Comparison of ENCODE assay signal across 1 cellular context in genomic region chr17:7314719-7315569, GRCh38.
TF ChIP-seq lines count a peak whose summit lies in the region.

A gene with protein sequence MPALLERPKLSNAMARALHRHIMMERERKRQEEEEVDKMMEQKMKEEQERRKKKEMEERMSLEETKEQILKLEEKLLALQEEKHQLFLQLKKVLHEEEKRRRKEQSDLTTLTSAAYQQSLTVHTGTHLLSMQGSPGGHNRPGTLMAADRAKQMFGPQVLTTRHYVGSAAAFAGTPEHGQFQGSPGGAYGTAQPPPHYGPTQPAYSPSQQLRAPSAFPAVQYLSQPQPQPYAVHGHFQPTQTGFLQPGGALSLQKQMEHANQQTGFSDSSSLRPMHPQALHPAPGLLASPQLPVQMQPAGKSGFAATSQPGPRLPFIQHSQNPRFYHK (minus strand): TSS chr17:7315360. CDS start chr17:7315052, 308 bp downstream.

TF ChIP-seq in K562, 482 proteins besides CTCF, POLR2A, EP300 and RAD21 (continued from another document and continues in another):
- TF ChIP-seq MIER1 (IDR thresholded peaks at IDR 0.05; ENCODE audit: low read depth) (peak; percentile 86), CHAMP1 (IDR thresholded peaks at IDR 0.05) (no peak), ZFX (CRISPR knock-in tag; IDR thresholded peaks at IDR 0.05) (peak; percentile 68), HSF4 (CRISPR knock-in tag; IDR thresholded peaks at IDR 0.05; ENCODE audit: borderline replicate concordance) (no peak), FOXJ2 (tag; IDR thresholded peaks at IDR 0.05) (no peak), ZEB2 (IDR thresholded peaks at IDR 0.05) (no peak), RHOXF2B (CRISPR knock-in tag; conservative IDR thresholded peaks at IDR 0.05) (no peak), ZNF263 (CRISPR knock-in tag; IDR thresholded peaks at IDR 0.05; ENCODE audit: borderline replicate concordance) (no peak), RBM14 (IDR thresholded peaks at IDR 0.05; ENCODE audit: borderline replicate concordance, insufficient read depth, low read depth, low read length) (no peak), GATAD2A (IDR thresholded peaks at IDR 0.05) (no peak), MITF (IDR thresholded peaks at IDR 0.05) (no peak), SIX5 (IDR thresholded peaks at IDR 0.05; ENCODE audit: borderline replicate concordance in 1 of 2, insufficient read depth in 1 of 2, low read depth in 1 of 2, low read length in 2 of 2) (peak in 1 of 2 experiments; percentile 14; a peak in 1 of 4 replicates), CHCHD3 (CRISPR knock-in tag; IDR thresholded peaks at IDR 0.05) (no peak), ZFP1 (CRISPR knock-in tag; IDR thresholded peaks at IDR 0.05) (no peak), JUNB (CRISPR knock-in tag; conservative IDR thresholded peaks at IDR 0.05) (no peak), MXD1 (CRISPR knock-in tag; IDR thresholded peaks at IDR 0.05; ENCODE audit: borderline replicate concordance, poor library complexity, severe bottlenecking) (no peak), TRIM28 (IDR thresholded peaks at IDR 0.05) (no peak), SP2 (IDR thresholded peaks at IDR 0.05; ENCODE audit: extremely low read depth, low read depth, low read length, poor library complexity, severe bottlenecking) (no peak), ADNP (tag; IDR thresholded peaks at IDR 0.05) (no peak), ZNF124 (CRISPR knock-in tag; IDR thresholded peaks at IDR 0.05) (no peak), NONO (IDR thresholded peaks at IDR 0.05; ENCODE audit: low read depth in 2 of 2, low read length in 1 of 2) (peak; percentile 49 to 53; a peak in 2 of 4 replicates), ARID1B (IDR thresholded peaks at IDR 0.05) (no peak), HDAC3 (IDR thresholded peaks at IDR 0.05; ENCODE audit: borderline replicate concordance, partially characterized antibody) (no peak), HCFC1 (IDR thresholded peaks at IDR 0.05; ENCODE audit: low read depth, low read length) (peak; percentile 76), BRF2 (IDR thresholded peaks at IDR 0.05; ENCODE audit: borderline replicate concordance, insufficient read depth, insufficient read length) (no peak), RB1 (IDR thresholded peaks at IDR 0.05; ENCODE audit: low read depth) (peak; percentile 79; the same call in 1 of the 2 replicates), ZBED1 (IDR thresholded peaks at IDR 0.05) (0 out of 2 replicates have a peak, but pooled peaks have one; percentile 32), TAF1 (IDR thresholded peaks at IDR 0.05; ENCODE audit: control insufficient read depth, extremely low read depth, insufficient read depth, low read length, severe bottlenecking) (no peak), TEAD1 (CRISPR knock-in tag; IDR thresholded peaks at IDR 0.05) (0 out of 4 replicates have a peak, but pooled peaks of 1 of the 2 experiments have one; percentile 21), U2AF2 (optimal IDR thresholded peaks at IDR 0.05; ENCODE audit: low read depth, low read length) (no peak), THRAP3 (IDR thresholded peaks at IDR 0.05; ENCODE audit: borderline replicate concordance) (no peak), KLF1 (tag; IDR thresholded peaks at IDR 0.05) (no peak), POLR2AphosphoS2 (IDR thresholded peaks at IDR 0.05; ENCODE audit: low read length) (peak; percentile 90), ZC3H8 (IDR thresholded peaks at IDR 0.05) (no peak), NR2C2 (CRISPR knock-in tag; IDR thresholded peaks at IDR 0.05) (peak; percentile 99), NR2C2 (tag; IDR thresholded peaks at IDR 0.05) (peak; percentile 99), MYNN (IDR thresholded peaks at IDR 0.05) (peak; percentile 40; the same call in 1 of the 2 replicates), MYNN (CRISPR knock-in tag; IDR thresholded peaks at IDR 0.05) (no peak), BCOR (IDR thresholded peaks at IDR 0.05) (no peak), ZNF507 (tag; conservative IDR thresholded peaks at IDR 0.05) (no peak)
- TF ChIP-seq, protein P1, sequence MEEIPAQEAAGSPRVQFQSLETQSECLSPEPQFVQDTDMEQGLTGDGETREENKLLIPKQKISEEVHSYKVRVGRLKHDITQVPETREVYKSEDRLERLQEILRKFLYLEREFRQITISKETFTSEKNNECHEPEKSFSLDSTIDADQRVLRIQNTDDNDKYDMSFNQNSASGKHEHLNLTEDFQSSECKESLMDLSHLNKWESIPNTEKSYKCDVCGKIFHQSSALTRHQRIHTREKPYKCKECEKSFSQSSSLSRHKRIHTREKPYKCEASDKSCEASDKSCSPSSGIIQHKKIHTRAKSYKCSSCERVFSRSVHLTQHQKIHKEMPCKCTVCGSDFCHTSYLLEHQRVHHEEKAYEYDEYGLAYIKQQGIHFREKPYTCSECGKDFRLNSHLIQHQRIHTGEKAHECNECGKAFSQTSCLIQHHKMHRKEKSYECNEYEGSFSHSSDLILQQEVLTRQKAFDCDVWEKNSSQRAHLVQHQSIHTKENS (CRISPR knock-in tag; IDR thresholded peaks at IDR 0.05) = no peak
- TF ChIP-seq, protein P2, sequence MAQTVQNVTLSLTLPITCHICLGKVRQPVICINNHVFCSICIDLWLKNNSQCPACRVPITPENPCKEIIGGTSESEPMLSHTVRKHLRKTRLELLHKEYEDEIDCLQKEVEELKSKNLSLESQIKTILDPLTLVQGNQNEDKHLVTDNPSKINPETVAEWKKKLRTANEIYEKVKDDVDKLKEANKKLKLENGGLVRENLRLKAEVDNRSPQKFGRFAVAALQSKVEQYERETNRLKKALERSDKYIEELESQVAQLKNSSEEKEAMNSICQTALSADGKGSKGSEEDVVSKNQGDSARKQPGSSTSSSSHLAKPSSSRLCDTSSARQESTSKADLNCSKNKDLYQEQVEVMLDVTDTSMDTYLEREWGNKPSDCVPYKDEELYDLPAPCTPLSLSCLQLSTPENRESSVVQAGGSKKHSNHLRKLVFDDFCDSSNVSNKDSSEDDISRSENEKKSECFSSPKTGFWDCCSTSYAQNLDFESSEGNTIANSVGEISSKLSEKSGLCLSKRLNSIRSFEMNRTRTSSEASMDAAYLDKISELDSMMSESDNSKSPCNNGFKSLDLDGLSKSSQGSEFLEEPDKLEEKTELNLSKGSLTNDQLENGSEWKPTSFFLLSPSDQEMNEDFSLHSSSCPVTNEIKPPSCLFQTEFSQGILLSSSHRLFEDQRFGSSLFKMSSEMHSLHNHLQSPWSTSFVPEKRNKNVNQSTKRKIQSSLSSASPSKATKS (CRISPR knock-in tag; IDR thresholded peaks at IDR 0.05) = no peak
- TF ChIP-seq, protein P3, sequence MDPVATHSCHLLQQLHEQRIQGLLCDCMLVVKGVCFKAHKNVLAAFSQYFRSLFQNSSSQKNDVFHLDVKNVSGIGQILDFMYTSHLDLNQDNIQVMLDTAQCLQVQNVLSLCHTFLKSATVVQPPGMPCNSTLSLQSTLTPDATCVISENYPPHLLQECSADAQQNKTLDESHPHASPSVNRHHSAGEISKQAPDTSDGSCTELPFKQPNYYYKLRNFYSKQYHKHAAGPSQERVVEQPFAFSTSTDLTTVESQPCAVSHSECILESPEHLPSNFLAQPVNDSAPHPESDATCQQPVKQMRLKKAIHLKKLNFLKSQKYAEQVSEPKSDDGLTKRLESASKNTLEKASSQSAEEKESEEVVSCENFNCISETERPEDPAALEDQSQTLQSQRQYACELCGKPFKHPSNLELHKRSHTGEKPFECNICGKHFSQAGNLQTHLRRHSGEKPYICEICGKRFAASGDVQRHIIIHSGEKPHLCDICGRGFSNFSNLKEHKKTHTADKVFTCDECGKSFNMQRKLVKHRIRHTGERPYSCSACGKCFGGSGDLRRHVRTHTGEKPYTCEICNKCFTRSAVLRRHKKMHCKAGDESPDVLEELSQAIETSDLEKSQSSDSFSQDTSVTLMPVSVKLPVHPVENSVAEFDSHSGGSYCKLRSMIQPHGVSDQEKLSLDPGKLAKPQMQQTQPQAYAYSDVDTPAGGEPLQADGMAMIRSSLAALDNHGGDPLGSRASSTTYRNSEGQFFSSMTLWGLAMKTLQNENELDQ (CRISPR knock-in tag; IDR thresholded peaks at IDR 0.05; ENCODE audit: borderline replicate concordance) = no peak
- TF ChIP-seq, protein P4, sequence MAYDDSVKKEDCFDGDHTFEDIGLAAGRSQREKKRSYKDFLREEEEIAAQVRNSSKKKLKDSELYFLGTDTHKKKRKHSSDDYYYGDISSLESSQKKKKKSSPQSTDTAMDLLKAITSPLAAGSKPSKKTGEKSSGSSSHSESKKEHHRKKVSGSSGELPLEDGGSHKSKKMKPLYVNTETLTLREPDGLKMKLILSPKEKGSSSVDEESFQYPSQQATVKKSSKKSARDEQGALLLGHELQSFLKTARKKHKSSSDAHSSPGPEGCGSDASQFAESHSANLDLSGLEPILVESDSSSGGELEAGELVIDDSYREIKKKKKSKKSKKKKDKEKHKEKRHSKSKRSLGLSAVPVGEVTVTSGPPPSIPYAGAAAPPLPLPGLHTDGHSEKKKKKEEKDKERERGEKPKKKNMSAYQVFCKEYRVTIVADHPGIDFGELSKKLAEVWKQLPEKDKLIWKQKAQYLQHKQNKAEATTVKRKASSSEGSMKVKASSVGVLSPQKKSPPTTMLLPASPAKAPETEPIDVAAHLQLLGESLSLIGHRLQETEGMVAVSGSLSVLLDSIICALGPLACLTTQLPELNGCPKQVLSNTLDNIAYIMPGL (CRISPR knock-in tag; IDR thresholded peaks at IDR 0.05) = no peak
- TF ChIP-seq, protein P5, sequence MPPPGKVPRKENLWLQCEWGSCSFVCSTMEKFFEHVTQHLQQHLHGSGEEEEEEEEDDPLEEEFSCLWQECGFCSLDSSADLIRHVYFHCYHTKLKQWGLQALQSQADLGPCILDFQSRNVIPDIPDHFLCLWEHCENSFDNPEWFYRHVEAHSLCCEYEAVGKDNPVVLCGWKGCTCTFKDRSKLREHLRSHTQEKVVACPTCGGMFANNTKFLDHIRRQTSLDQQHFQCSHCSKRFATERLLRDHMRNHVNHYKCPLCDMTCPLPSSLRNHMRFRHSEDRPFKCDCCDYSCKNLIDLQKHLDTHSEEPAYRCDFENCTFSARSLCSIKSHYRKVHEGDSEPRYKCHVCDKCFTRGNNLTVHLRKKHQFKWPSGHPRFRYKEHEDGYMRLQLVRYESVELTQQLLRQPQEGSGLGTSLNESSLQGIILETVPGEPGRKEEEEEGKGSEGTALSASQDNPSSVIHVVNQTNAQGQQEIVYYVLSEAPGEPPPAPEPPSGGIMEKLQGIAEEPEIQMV (tag; conservative IDR thresholded peaks at IDR 0.05; ENCODE audit: low read depth) = no peak
- TF ChIP-seq, protein P6, sequence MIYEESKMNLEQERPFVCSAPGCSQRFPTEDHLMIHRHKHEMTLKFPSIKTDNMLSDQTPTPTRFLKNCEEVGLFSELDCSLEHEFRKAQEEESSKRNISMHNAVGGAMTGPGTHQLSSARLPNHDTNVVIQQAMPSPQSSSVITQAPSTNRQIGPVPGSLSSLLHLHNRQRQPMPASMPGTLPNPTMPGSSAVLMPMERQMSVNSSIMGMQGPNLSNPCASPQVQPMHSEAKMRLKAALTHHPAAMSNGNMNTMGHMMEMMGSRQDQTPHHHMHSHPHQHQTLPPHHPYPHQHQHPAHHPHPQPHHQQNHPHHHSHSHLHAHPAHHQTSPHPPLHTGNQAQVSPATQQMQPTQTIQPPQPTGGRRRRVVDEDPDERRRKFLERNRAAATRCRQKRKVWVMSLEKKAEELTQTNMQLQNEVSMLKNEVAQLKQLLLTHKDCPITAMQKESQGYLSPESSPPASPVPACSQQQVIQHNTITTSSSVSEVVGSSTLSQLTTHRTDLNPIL (CRISPR knock-in tag; IDR thresholded peaks at IDR 0.05) = no peak
- TF ChIP-seq, protein P7, sequence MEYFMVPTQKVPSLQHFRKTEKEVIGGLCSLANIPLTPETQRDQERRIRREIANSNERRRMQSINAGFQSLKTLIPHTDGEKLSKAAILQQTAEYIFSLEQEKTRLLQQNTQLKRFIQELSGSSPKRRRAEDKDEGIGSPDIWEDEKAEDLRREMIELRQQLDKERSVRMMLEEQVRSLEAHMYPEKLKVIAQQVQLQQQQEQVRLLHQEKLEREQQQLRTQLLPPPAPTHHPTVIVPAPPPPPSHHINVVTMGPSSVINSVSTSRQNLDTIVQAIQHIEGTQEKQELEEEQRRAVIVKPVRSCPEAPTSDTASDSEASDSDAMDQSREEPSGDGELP (CRISPR knock-in tag; IDR thresholded peaks at IDR 0.05; ENCODE audit: borderline replicate concordance) = peak; percentile 93
